In the genomic region with DNA sequence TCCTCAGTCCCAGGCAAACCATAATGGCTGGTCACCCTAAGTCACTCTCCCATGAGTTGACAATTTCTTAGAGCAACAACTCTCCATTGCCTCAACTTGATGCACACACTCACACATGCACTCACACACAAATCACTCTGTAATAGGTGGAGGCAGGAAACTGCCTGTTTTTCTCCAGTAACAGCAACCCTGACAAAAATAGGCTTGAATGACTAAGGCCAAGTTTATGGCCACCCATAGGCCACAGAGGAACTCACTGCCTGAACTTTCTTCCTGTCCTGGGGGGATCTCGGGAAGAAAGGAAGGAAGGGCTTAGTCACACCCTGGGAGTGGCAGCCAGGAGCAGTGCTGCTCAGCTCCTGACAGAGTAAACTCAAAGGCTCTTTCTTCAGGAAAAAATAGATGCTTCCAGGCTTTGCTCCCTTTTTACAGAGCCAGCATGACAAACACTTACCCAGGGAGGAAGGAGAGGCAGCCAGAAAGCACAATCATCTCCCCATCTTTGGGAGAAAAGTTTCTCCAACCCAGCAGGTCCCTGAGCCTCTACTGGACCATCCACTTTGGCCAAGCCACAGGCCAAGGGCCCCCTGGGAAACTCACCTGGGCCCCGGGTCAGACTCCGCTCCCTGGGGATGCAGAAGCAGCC, we compare ENCODE assay signal across 8 cellular contexts. TPM values are rescaled to one million over a fixed set of nuclear protein-coding genes. Genes with fewer than 3 reads are reported as not detected.
A peak's percentile ranks its signal among the peaks of the same experiment; 100 is the strongest.
DNase-seq lines count a peak whose midpoint lies in the region; TF ChIP-seq lines count a peak whose summit lies in the region.

No MANE protein-coding gene starts in this region.

- H3K4me3 ChIP-seq in ACC112 (ENCODE audit: low read depth, low read length) (peak overlapping the region; percentile 4; the same call in 1 of the 2 replicates), endodermal cell (ENCODE audit: low read length) (no peak overlapping the region)

- peaks cover 2% of the 10 kb centered on the region for H3K27me3 Mint-ChIP-seq in endodermal cell (ENCODE audit: insufficient read depth)
- H3K27me3 Mint-ChIP-seq in mesothelial cell of epicardium (ENCODE audit: low read depth), result no peaks in the 10 kb centered on the region

- H3K27ac ChIP-seq in ACC112 (ENCODE audit: low read depth, low read length), result peak overlapping the region; percentile 81
- H3K27ac ChIP-seq in endodermal cell (ENCODE audit: low read depth, low read length), result peak overlapping the region; percentile 69

- peaks cover 25% of the 10 kb centered on the region for H3K4me1 ChIP-seq in ACC112 (ENCODE audit: control insufficient read depth, insufficient read depth, low read length, unreplicated experiment)
- peaks cover 7% of the 10 kb centered on the region for H3K4me1 ChIP-seq in endodermal cell (ENCODE audit: control insufficient read depth, insufficient read depth, low read length)

- peaks cover 14% of the 10 kb centered on the region for H3K4me1 Mint-ChIP-seq in endodermal cell
- peaks cover 38% of the 10 kb centered on the region for H3K4me1 Mint-ChIP-seq in mesothelial cell of epicardium

- H3K79me2 ChIP-seq in ACC112 (ENCODE audit: control insufficient read depth, insufficient read depth, low read length, unreplicated experiment), result no peaks in the 10 kb centered on the region

- TF ChIP-seq CTCF in endodermal cell (conservative IDR thresholded peaks at IDR 0.05) (no peak), mesothelial cell of epicardium (IDR thresholded peaks at IDR 0.05; ENCODE audit: unreplicated experiment) (no peak)

- H3K9me3 ChIP-seq in endodermal cell (ENCODE audit: control insufficient read depth, low read length), result peaks cover 13% of the 10 kb centered on the region

- peak; percentile 92 for DNase-seq in NCI-H226
- peak; percentile 60 for DNase-seq in endodermal cell
- DNase-seq in mesothelial cell of epicardium (ENCODE audit: low spot score in 2 of 2, unreplicated experiment in 2 of 2), result no peak
- DNase-seq in NCI-H2227 (lab: John Stamatoyannopoulos, UW; ENCODE audit: unreplicated experiment), result no peak
- no peak for DNase-seq in GM19240 (ENCODE audit: insufficient read length, low spot score)
- no peak for DNase-seq in DMS79 treated with DMSO at 0.1 percent for 48 hours (lab: John Stamatoyannopoulos, UW)
- no peak for DNase-seq in cerebellar nuclear complex (lab: John Stamatoyannopoulos, UW)

- no peak overlapping the region for H3K4me3 Mint-ChIP-seq in endodermal cell
- H3K4me3 Mint-ChIP-seq in mesothelial cell of epicardium, result no peak overlapping the region

- H3K9me3 Mint-ChIP-seq in endodermal cell (peaks cover 6% of the 10 kb centered on the region), mesothelial cell of epicardium (peaks cover 14% of the 10 kb centered on the region)

- 82% methylated on average over 3 of the region's 3 CpGs; no CpG with 5 or more reads in 1 of the 2 experiments for WGBS in endodermal cell (ENCODE audit: insufficient coverage in 1 of 2, insufficient read length in 1 of 2), 2 experiments

- H3K27ac Mint-ChIP-seq in endodermal cell, result no peak overlapping the region
- H3K27ac Mint-ChIP-seq in mesothelial cell of epicardium, result peak overlapping the region; percentile 71

- no peak overlapping the region for H3K9ac ChIP-seq in endodermal cell (ENCODE audit: extremely low read depth, low read length, poor library complexity, severe bottlenecking)

- H3K36me3 Mint-ChIP-seq in endodermal cell (ENCODE audit: low read depth) (no peaks in the 10 kb centered on the region), mesothelial cell of epicardium (peaks cover 4% of the 10 kb centered on the region)

- no peaks in the 10 kb centered on the region for H3K27me3 ChIP-seq in ACC112 (ENCODE audit: insufficient read depth, low read length)
- H3K27me3 ChIP-seq in endodermal cell (ENCODE audit: control insufficient read depth, insufficient read depth, low read length, poor library complexity, severe bottlenecking), result no peaks in the 10 kb centered on the region

- H2AFZ ChIP-seq in ACC112 (ENCODE audit: low read length, unreplicated experiment), result no peak overlapping the region

- H3K36me3 ChIP-seq in ACC112 (ENCODE audit: insufficient read depth, low read length), result no peaks in the 10 kb centered on the region
- no peaks in the 10 kb centered on the region for H3K36me3 ChIP-seq in endodermal cell (ENCODE audit: control insufficient read depth, insufficient read depth, low read length)

RNA-seq across cellular contexts. Expression of a gene that starts 0.4 kb away (rescaled TPM):
- total RNA-seq in endodermal cell, result under 1 TPM; 0.27 to 0.75 TPM
- polyA plus RNA-seq in endodermal cell (2013, experiment 1 of 2), result 0.53 TPM
- 0.21 TPM for polyA plus RNA-seq in endodermal cell (2013, experiment 2 of 2)
- total RNA-seq in mesothelial cell of epicardium, result 5.2 to 6.8 TPM (median 5.6 TPM) in 3 replicates

Comparison
In these comparisons a context has a peak if more than half of its experiments do, and no peak if none do; other contexts are left out.
1. DNase-seq: peak in NCI-H226 (single experiment) and endodermal cell (single experiment); none in mesothelial cell of epicardium (0 of 2), NCI-H2227 (single experiment), GM19240 (single experiment), DMS79 treated with DMSO at 0.1 percent for 48 hours (single experiment) and cerebellar nuclear complex (0 of 2).